ENCODE assay signal across 10 cellular contexts in the genomic region with DNA sequence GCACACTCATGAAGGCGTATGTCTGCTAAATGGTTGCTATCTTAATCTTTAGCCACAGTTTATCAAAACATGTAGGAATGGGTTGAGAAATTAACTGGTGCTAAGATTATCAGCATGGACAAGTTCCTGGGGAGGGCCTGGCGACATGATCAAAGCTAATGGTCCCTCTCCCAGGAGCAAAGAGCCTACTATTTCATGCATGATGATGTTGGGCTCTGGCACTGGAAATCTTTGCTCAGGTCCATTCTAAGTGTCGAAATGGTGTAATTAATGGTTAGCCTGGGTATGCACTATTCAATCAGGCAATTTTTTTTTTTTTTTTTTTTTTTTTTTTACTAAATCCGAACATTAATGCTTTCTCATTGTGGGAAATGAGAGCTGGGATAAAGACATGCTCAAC.
DNase-seq lines count a peak whose midpoint lies in the region; ATAC-seq and TF ChIP-seq lines count a peak whose summit lies in the region.
"Had no signal": no experiment of that assay in that cellular context is flagged by ENCODE, and none has a peak within 500 bp of the region (broad histone marks: within the 10 kb centered on the region; RNA-seq: fewer than 3 reads in every experiment).

No MANE protein-coding gene starts in this region.

- H3K36me3 ChIP-seq in heart left ventricle: peaks cover 0 to 75% (median 27%) of the 10 kb centered on the region in 9 donors
- no peaks in the 10 kb centered on the region for H3K36me3 ChIP-seq in muscle layer of colon (ENCODE audit: insufficient read depth, low read length)
- peaks cover 0 to 32% (median 7%) of the 10 kb centered on the region in 4 donors for H3K36me3 ChIP-seq in upper lobe of left lung

- H3K9ac ChIP-seq in muscle layer of colon (ENCODE audit: low read length): peak overlapping the region; percentile 42
- H3K9ac ChIP-seq: KMS-11 had no signal

- H3K27me3 ChIP-seq in heart left ventricle (no peaks in the 10 kb centered on the region), muscle layer of colon (ENCODE audit: control insufficient read depth in 1 of 2, insufficient read depth in 2 of 2, low read length in 2 of 2) (no peaks in the 10 kb centered on the region), upper lobe of left lung (no peaks in the 10 kb centered on the region)

- no peak overlapping the region for H3K4me3 ChIP-seq in heart left ventricle
- H3K4me3 ChIP-seq in muscle layer of colon (ENCODE audit: low read depth in 1 of 2, low read length in 2 of 2): peak overlapping the region in 1 of 2 donors; percentile 41
- no peak overlapping the region for H3K4me3 ChIP-seq in upper lobe of left lung

- intact Hi-C loops in heart left ventricle (cut with DNase I) (loop anchor here in 8 of 10 donors (2.0 to 10.0 kb wide), 6 partner anchors 13 to 118 kb away; no protein-coding TSS in a partner anchor), Right ventricle myocardium inferior (cut with DNase I) (loop anchor here (5.0 kb wide), 1 partner anchor 37 kb away; no protein-coding TSS in a partner anchor)

- no peaks in the 10 kb centered on the region for H3K9me3 ChIP-seq in heart left ventricle
- no peaks in the 10 kb centered on the region for H3K9me3 ChIP-seq in muscle layer of colon (ENCODE audit: low read length)
- no peaks in the 10 kb centered on the region for H3K9me3 ChIP-seq in upper lobe of left lung

- no peak for TF ChIP-seq CTCF in heart left ventricle (IDR thresholded peaks at IDR 0.05)
- TF ChIP-seq CTCF in upper lobe of left lung (IDR thresholded peaks at IDR 0.05): no peak

- TF ChIP-seq POLR2A in heart left ventricle (IDR thresholded peaks at IDR 0.05) (no peak), upper lobe of left lung (IDR thresholded peaks at IDR 0.05) (no peak)

- ATAC-seq in heart left ventricle: no peak
- no peak for ATAC-seq in Right ventricle myocardium inferior
- ATAC-seq in upper lobe of left lung (ENCODE audit: low FRiP score in 2 of 2): no peak

- WGBS in heart left ventricle, 4 donors: 58 to 81% (median 74%) methylated on average over 4 of the region's 4 CpGs
- WGBS in upper lobe of left lung, 2 donors: 66 to 69% methylated on average over 4 of the region's 4 CpGs

- H3K4me1 ChIP-seq in heart left ventricle (peaks cover 24 to 99% (median 80%) of the 10 kb centered on the region in 12 donors), muscle layer of colon (ENCODE audit: insufficient read depth, low read length) (peaks cover 83% of the 10 kb centered on the region), upper lobe of left lung (peaks cover 66 to 76% (median 72%) of the 10 kb centered on the region in 4 donors)

- H3K27ac ChIP-seq in heart left ventricle (peak overlapping the region; percentile 72 to 99 (median 82)), cingulate gyrus (ENCODE audit: low read depth, low read length) (peak overlapping the region; percentile 51), muscle layer of colon (ENCODE audit: low read depth, low read length) (peak overlapping the region; percentile 85), upper lobe of left lung (peak overlapping the region; percentile 62 to 83 (median 68))
- H3K27ac ChIP-seq: KMS-11 had no signal

- TF ChIP-seq EP300 in upper lobe of left lung (IDR thresholded peaks at IDR 0.05): no peak

- DNase-seq in heart left ventricle (no peak), Right ventricle myocardium inferior (ENCODE audit: missing footprints) (no peak), upper lobe of left lung (no peak), NCI-H2029 treated with DMSO at 0.1 percent for 48 hours (lab: John Stamatoyannopoulos, UW) (no peak), NCI-H69 (lab: John Stamatoyannopoulos, UW) (no peak), SIG-M5 treated with dmso at 0.1 percent for 504 hours (lab: John Stamatoyannopoulos, UW; ENCODE audit: unreplicated experiment) (no peak)
- DNase-seq: activated CD8-positive, alpha-beta T cell treated with anti-CD3 and anti-CD28 coated beads, Interleukin-2, amount 10 ng/mL, durations not matched to agents 7 days and 5 days had no signal
